ENCODE assay signal across 23 cellular contexts in genomic region chr9:124001865-124002525, GRCh38. TPM values are rescaled to one million over a fixed set of nuclear protein-coding genes. Genes with fewer than 3 reads are reported as not detected.
"Had no signal": no experiment of that assay in that cellular context is flagged by ENCODE, and none has a peak within 500 bp of the region (broad histone marks: within the 10 kb centered on the region; RNA-seq: fewer than 3 reads in every experiment).

No MANE protein-coding gene starts in this region.

- ATAC-seq: activated T-cell treated with anti-CD3 and anti-CD28 coated beads, Interleukin-2, amount 50 U/mL, for 4 hours; effector memory CD8-positive, alpha-beta T cell; esophagus mucosa; left cardiac atrium; WTC11 had no signal

- H3K9me3 Mint-ChIP-seq: activated T-cell treated with anti-CD3 and anti-CD28 coated beads, Interleukin-2, amount 50 U/mL, for 4 hours; activated T-helper 2 cell treated with anti-CD3 and anti-CD28 coated beads, Interferon-gamma antibody, Interleukin-2, Interleukin-4, amounts not matched to agents 10 μg/mL and 5 μg/mL and 100 μg/mL, durations not matched to agents 14 hours and 24 hours and 36 hours; effector memory CD8-positive, alpha-beta T cell; memory B cell; type B pancreatic cell; WTC11 had no signal

- H3K4me3 Mint-ChIP-seq: activated naive CD8-positive, alpha-beta T cell; activated T-cell treated with anti-CD3 and anti-CD28 coated beads, Interleukin-2, amount 50 U/mL, for 4 hours; effector memory CD8-positive, alpha-beta T cell; memory B cell; type B pancreatic cell; WTC11 had no signal

- DNase-seq: activated naive CD4-positive, alpha-beta T cell; activated T-cell treated with anti-CD3 and anti-CD28 coated beads, Interleukin-2, amount 50 U/mL, for 4 hours; adrenal gland; central memory CD4-positive, alpha-beta T cell; effector memory CD8-positive, alpha-beta T cell; head of caudate nucleus; hypothalamus; left cardiac atrium; stimulated activated CD4-positive, alpha-beta T cell treated with anti-CD3 and anti-CD28 coated beads, Interleukin-4, amount 100 ng/mL, for 1 hour; stimulated activated naive CD4-positive, alpha-beta T cell had no signal

- H3K27ac Mint-ChIP-seq: activated naive CD8-positive, alpha-beta T cell; activated T-helper 2 cell treated with anti-CD3 and anti-CD28 coated beads, Interferon-gamma antibody, Interleukin-2, Interleukin-4, amounts not matched to agents 10 μg/mL and 5 μg/mL and 100 μg/mL, durations not matched to agents 14 hours and 24 hours and 36 hours; effector memory CD8-positive, alpha-beta T cell; memory B cell; type B pancreatic cell; WTC11 had no signal

- H3K36me3 Mint-ChIP-seq: activated naive CD8-positive, alpha-beta T cell; memory B cell; type B pancreatic cell; WTC11 had no signal

RNA-seq across cellular contexts. Expression of gene LHX2, which starts 9.6 kb away (rescaled TPM):
- total RNA-seq: activated T-helper 2 cell treated with anti-CD3 and anti-CD28 coated beads, Interferon-gamma antibody, Interleukin-2, Interleukin-4, amounts not matched to agents 10 μg/mL and 5 μg/mL and 100 μg/mL, durations not matched to agents 14 hours and 24 hours and 36 hours; ascending aorta; dermis microvascular lymphatic vessel endothelial cell; endothelial cell of umbilical vein; esophagus mucosa; omental fat pad; renal cortical epithelial cell; thoracic aorta; vagina had no signal
